22 cellular contexts compared by ENCODE assay signal in the genomic region with DNA sequence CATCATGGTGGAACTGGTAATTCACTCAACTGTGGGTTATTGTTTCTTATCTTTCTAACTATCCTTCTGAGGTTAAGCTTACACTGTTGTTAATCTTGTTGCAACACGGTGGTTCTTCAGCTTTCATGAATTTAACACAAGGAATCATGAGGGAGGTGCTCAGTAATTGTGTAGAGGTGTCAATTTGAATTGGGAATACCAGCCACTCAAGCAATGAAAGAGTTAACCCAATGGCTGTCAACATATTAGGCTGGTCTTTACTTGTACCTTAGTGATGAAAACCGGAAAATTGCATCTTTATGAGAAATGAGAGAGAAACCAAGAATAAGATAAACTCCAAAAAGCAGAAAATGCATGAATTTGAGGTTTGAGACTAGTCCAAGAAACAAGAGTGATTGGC.
"Had no signal": no experiment of that assay in that cellular context is flagged by ENCODE, and none has a peak within 500 bp of the region (broad histone marks: within the 10 kb centered on the region; RNA-seq: fewer than 3 reads in every experiment).

No MANE protein-coding gene starts in this region.

- H3K36me3 Mint-ChIP-seq: IgD-negative memory B cell had no signal

- H3K9ac ChIP-seq: KMS-11 had no signal

- ATAC-seq: K562, Panc1, PC-3, SK-N-SH treated with all-trans-retinoic acid at 6 μM for 48 hours had no signal

- DNase-seq: Kasumi-1; MM.1S; NCI-H1092 treated with DMSO at 0.1 percent for 48 hours; NCI-H1436 treated with DMSO at 0.1 percent for 48 hours; NCI-H1694; NCI-H187 treated with DMSO at 0.1 percent for 48 hours; NCI-H2029 treated with DMSO at 0.1 percent for 48 hours; NCI-H2171; NCI-H226; NCI-H446; NCI-H510A; NCI-H524 treated with DMSO at 0.1 percent for 48 hours; NCI-H774; NK-92 treated with Interleukin-12 subunit alpha and Interleukin-12 subunit beta, amount 100 ng/mL, for 24 hours; PC-3; SHP77 had no signal

- H3K27me3 Mint-ChIP-seq: IgD-negative memory B cell had no signal

- H3K4me1 Mint-ChIP-seq: IgD-negative memory B cell had no signal

- H3K27ac Mint-ChIP-seq: IgD-negative memory B cell had no signal

- H3K4me2 ChIP-seq: KMS-11 had no signal

- H3K4me3 Mint-ChIP-seq: IgD-negative memory B cell had no signal

- H3K27ac ChIP-seq: KMS-11, RWPE1 had no signal

- H3K4me3 ChIP-seq: K562 had no signal

- H3K9me3 Mint-ChIP-seq: IgD-negative memory B cell had no signal
